ENCODE assay signal across 15 cellular contexts in the genomic region with DNA sequence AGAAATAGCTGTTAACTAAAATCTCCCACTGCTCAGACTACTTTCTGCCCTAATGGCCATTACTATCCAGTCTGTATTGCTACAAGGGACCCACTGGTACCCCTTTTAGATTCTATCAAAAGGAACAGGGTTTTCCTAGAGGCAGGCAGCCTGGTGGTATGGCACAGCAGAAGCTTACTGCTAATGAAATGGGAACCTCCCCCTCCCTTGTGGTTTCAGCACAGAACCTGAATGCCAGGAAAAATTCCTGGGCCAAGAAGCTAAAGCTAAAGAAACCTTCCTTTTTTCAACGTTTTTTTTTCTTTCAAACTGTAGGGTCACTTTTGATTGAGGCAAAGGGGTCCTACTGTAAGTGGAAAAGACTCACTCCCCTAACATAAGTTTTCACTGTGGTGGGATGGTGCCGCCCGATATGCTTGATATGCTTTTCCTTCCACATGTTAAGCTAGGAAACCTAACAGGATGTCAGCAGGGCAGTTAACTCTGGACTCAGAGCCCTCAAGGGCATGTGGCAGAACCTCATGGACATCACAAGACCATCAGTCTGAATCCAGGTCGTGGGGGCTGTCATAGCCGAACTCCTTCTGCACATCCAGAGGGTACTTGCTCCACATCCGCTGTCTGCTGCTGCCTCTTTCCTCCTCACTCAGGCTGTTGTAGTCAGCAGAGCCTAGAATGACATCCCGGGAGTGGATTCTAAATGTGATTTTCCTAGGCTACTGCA. TPM values are rescaled to one million over a fixed set of nuclear protein-coding genes. Genes with fewer than 3 reads are reported as not detected.
DNase-seq lines count a peak whose midpoint lies in the region; ATAC-seq and TF ChIP-seq lines count a peak whose summit lies in the region.
"Had no signal": no experiment of that assay in that cellular context is flagged by ENCODE, and none has a peak within 500 bp of the region (broad histone marks: within the 10 kb centered on the region; RNA-seq: fewer than 3 reads in every experiment).

No MANE protein-coding gene starts in this region.

- H3K4me3 Mint-ChIP-seq in CD14-positive monocyte = no peak overlapping the region
- H3K4me3 Mint-ChIP-seq in activated naive CD8-positive, alpha-beta T cell = no peak overlapping the region

- H3K27me3 Mint-ChIP-seq in CD14-positive monocyte (ENCODE audit: low read depth in 3 of 3) = no peaks in the 10 kb centered on the region
- no peaks in the 10 kb centered on the region for H3K27me3 Mint-ChIP-seq in activated naive CD8-positive, alpha-beta T cell

- peaks cover 44 to 93% of the 10 kb centered on the region in 2 experiments for H3K36me3 ChIP-seq in mesenchymal stem cell (ENCODE audit: control insufficient read depth in 1 of 2, insufficient read depth in 2 of 2, low read depth in 1 of 2, low read length in 2 of 2)

- H3K36me3 Mint-ChIP-seq in CD14-positive monocyte = peaks cover 88 to 95% of the 10 kb centered on the region in 2 donors
- peaks cover 10% of the 10 kb centered on the region for H3K36me3 Mint-ChIP-seq in activated naive CD8-positive, alpha-beta T cell

- intact Hi-C loops in CD14-positive monocyte (cut with micrococcal nuclease) = no loop called here

- peak overlapping the region in 4 of 7 donors; percentile 12 to 46 (median 31) for H3K27ac Mint-ChIP-seq in CD14-positive monocyte
- H3K27ac Mint-ChIP-seq in activated naive CD8-positive, alpha-beta T cell = peak overlapping the region; percentile 46

- peak overlapping the region; percentile 42 for H3K9ac ChIP-seq in mesenchymal stem cell (ENCODE audit: low read length)

- peaks cover 15% of the 10 kb centered on the region for H3K4me1 Mint-ChIP-seq in CD14-positive monocyte
- peaks cover 25% of the 10 kb centered on the region for H3K4me1 Mint-ChIP-seq in activated naive CD8-positive, alpha-beta T cell (ENCODE audit: low read depth)

- H3K23ac ChIP-seq in mesenchymal stem cell (ENCODE audit: low read length in 2 of 2) = no peak overlapping the region

- H2BK5ac ChIP-seq in mesenchymal stem cell (ENCODE audit: low read depth, low read length, poor library complexity, severe bottlenecking) = no peak overlapping the region

- H3K18ac ChIP-seq in mesenchymal stem cell (ENCODE audit: low read depth in 1 of 2, low read length in 2 of 2) = no peak overlapping the region

- H2BK120ac ChIP-seq in mesenchymal stem cell (ENCODE audit: low read depth, low read length) = no peak overlapping the region

- WGBS in mesenchymal stem cell = 89% methylated on average over 7 of the region's 7 CpGs

- H3K79me1 ChIP-seq in mesenchymal stem cell (replicated peaks; ENCODE audit: low read length, poor library complexity, severe bottlenecking) = peaks cover 34% of the 10 kb centered on the region

- no peak overlapping the region for H3K4ac ChIP-seq in mesenchymal stem cell (ENCODE audit: low read depth in 1 of 2, low read length in 2 of 2)

- no peak overlapping the region for H4K8ac ChIP-seq in mesenchymal stem cell (ENCODE audit: low read length)

- no peak overlapping the region for H2BK15ac ChIP-seq in mesenchymal stem cell (ENCODE audit: low read depth, poor library complexity, severe bottlenecking)

- DNase-seq in CD14-positive monocyte (ENCODE audit: low spot score) (no peak), GM03348 (ENCODE audit: low spot score) (peak; percentile 33), mesenchymal stem cell (no peak), DMS 273 (lab: John Stamatoyannopoulos, UW; ENCODE audit: unreplicated experiment) (no peak)
- no peak for DNase-seq in effector CD4-positive, alpha-beta T cell
- DNase-seq: activated CD8-positive, alpha-beta memory T cell treated with anti-CD3 and anti-CD28 coated beads, Interleukin-2, amount 50 U/mL, for 4 hours; cerebellar nuclear complex; COR-L47; NCI-H345; Peyer's patch; stimulated activated naive CD4-positive, alpha-beta T cell treated with Interleukin-2 at 50 U/mL for 16 hours; T-helper 9 cell had no signal

- no peak overlapping the region for H4K91ac ChIP-seq in mesenchymal stem cell (ENCODE audit: low read length)

- no peaks in the 10 kb centered on the region for H3K9me3 ChIP-seq in mesenchymal stem cell (ENCODE audit: control insufficient read depth, low read length)
- H3K9me3 ChIP-seq: Peyer's patch had no signal

- no peak overlapping the region for H2AFZ ChIP-seq in mesenchymal stem cell (ENCODE audit: low read depth, low read length)

- peak overlapping the region; percentile 38 for H3K27ac ChIP-seq in mesenchymal stem cell (ENCODE audit: low read length, poor library complexity, severe bottlenecking)
- H3K27ac ChIP-seq: Peyer's patch had no signal

- no peak overlapping the region for H3K4me3 ChIP-seq in mesenchymal stem cell (ENCODE audit: insufficient read depth in 1 of 2, low read depth in 1 of 2, low read length in 2 of 2)
- H3K4me3 ChIP-seq: Peyer's patch had no signal

- H2AK5ac ChIP-seq in mesenchymal stem cell (ENCODE audit: low read length, severe bottlenecking) = peak overlapping the region; percentile 9

- H3K14ac ChIP-seq in mesenchymal stem cell (ENCODE audit: low read length in 2 of 2) = no peak overlapping the region

- H3K4me2 ChIP-seq in mesenchymal stem cell (ENCODE audit: low read length, poor library complexity, severe bottlenecking) = no peak overlapping the region

- TF ChIP-seq CTCF in CD14-positive monocyte (IDR thresholded peaks at IDR 0.05) = no peak

- peaks cover 15% of the 10 kb centered on the region for H3K4me1 ChIP-seq in mesenchymal stem cell (ENCODE audit: control insufficient read depth, insufficient read depth, low read depth, low read length)
- H3K4me1 ChIP-seq: Peyer's patch had no signal

- no peaks in the 10 kb centered on the region for H3K9me3 Mint-ChIP-seq in CD14-positive monocyte
- H3K9me3 Mint-ChIP-seq in activated naive CD8-positive, alpha-beta T cell (ENCODE audit: low read depth) = no peaks in the 10 kb centered on the region

- no peak overlapping the region for H2BK12ac ChIP-seq in mesenchymal stem cell (ENCODE audit: low read length in 2 of 2)

- no peak for ATAC-seq in GM21367 (IDR thresholded peaks at IDR 0.05; ENCODE audit: unreplicated experiment)
- no peak for ATAC-seq in GM21529 (IDR thresholded peaks at IDR 0.05; ENCODE audit: unreplicated experiment)

- no peaks in the 10 kb centered on the region for H3K27me3 ChIP-seq in mesenchymal stem cell (ENCODE audit: control insufficient read depth in 1 of 2, insufficient read depth in 1 of 2, low read length in 2 of 2)
- H3K27me3 ChIP-seq: Peyer's patch had no signal

RNA-seq across cellular contexts. Expression of gene SLC7A6OS, which starts 9.8 kb away (rescaled TPM):
- 10 to 100 TPM in 1 of 2 donors, 1 to 10 TPM in 1; 9.7 to 10.5 TPM for polyA plus RNA-seq in CD14-positive monocyte
- 7.0 TPM for polyA plus RNA-seq in mesenchymal stem cell (2013, experiment 1 of 2)
- polyA plus RNA-seq in mesenchymal stem cell (2013, experiment 2 of 2) = 7.0 TPM

RNA-seq across cellular contexts. Expression of gene PRMT7, which starts 9.9 kb away (rescaled TPM):
- polyA plus RNA-seq in CD14-positive monocyte = 10 to 100 TPM; 15.0 to 15.2 TPM
- polyA plus RNA-seq in mesenchymal stem cell (2013, experiment 1 of 2) = 14.6 TPM
- 14.7 TPM for polyA plus RNA-seq in mesenchymal stem cell (2013, experiment 2 of 2)

RNA-seq across cellular contexts. Expression of gene SLC7A6, which starts 36.6 kb away (rescaled TPM):
- polyA plus RNA-seq in CD14-positive monocyte = 1 to 10 TPM; 4.3 to 5.5 TPM
- 27.0 TPM for polyA plus RNA-seq in mesenchymal stem cell (2013, experiment 1 of 2)
- polyA plus RNA-seq in mesenchymal stem cell (2013, experiment 2 of 2) = 34.1 TPM

RNA-seq across cellular contexts. Expression of gene PLA2G15, which starts 55.7 kb away (rescaled TPM):
- 10 to 100 TPM; 27.8 to 29.5 TPM for polyA plus RNA-seq in CD14-positive monocyte
- polyA plus RNA-seq in mesenchymal stem cell (2013, experiment 1 of 2) = 26.1 TPM
- 25.9 TPM for polyA plus RNA-seq in mesenchymal stem cell (2013, experiment 2 of 2)
